ENCODE assay signal across 2 cellular contexts in genomic region chr15:65612616-65612946, GRCh38.
TF ChIP-seq lines count a peak whose summit lies in the region.

No MANE protein-coding gene starts in this region.

TF ChIP-seq in HEK293, 187 proteins besides CTCF, POLR2A, EP300 and RAD21:
- TF ChIP-seq ZNF157 (tag by site-specific recombination; IDR thresholded peaks at IDR 0.05): 0 out of 2 replicates have a peak, but pooled peaks have one; percentile 21
- no peak for TF ChIP-seq ZNF394 (tag by site-specific recombination; IDR thresholded peaks at IDR 0.05; ENCODE audit: borderline replicate concordance)
- TF ChIP-seq ZSCAN23 (tag by site-specific recombination; IDR thresholded peaks at IDR 0.05): no peak
- no peak for TF ChIP-seq GLIS2 (tag by site-specific recombination; IDR thresholded peaks at IDR 0.05)
TF ChIP-seq in HEK293: peak in this region for 1.

TF ChIP-seq in K562, 482 proteins besides CTCF, POLR2A, EP300 and RAD21:
- TF ChIP-seq TEAD2 (tag; IDR thresholded peaks at IDR 0.05) (no peak), FOXK1 (CRISPR knock-in tag; IDR thresholded peaks at IDR 0.05; ENCODE audit: borderline replicate concordance) (no peak), NR2F6 (CRISPR knock-in tag; IDR thresholded peaks at IDR 0.05) (no peak), SMARCE1 (IDR thresholded peaks at IDR 0.05) (no peak)
- TF ChIP-seq, protein P1, sequence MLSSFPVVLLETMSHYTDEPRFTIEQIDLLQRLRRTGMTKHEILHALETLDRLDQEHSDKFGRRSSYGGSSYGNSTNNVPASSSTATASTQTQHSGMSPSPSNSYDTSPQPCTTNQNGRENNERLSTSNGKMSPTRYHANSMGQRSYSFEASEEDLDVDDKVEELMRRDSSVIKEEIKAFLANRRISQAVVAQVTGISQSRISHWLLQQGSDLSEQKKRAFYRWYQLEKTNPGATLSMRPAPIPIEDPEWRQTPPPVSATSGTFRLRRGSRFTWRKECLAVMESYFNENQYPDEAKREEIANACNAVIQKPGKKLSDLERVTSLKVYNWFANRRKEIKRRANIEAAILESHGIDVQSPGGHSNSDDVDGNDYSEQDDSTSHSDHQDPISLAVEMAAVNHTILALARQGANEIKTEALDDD (IDR thresholded peaks at IDR 0.05): peak; percentile 90
